8 cellular contexts compared by ENCODE assay signal in the genomic region with DNA sequence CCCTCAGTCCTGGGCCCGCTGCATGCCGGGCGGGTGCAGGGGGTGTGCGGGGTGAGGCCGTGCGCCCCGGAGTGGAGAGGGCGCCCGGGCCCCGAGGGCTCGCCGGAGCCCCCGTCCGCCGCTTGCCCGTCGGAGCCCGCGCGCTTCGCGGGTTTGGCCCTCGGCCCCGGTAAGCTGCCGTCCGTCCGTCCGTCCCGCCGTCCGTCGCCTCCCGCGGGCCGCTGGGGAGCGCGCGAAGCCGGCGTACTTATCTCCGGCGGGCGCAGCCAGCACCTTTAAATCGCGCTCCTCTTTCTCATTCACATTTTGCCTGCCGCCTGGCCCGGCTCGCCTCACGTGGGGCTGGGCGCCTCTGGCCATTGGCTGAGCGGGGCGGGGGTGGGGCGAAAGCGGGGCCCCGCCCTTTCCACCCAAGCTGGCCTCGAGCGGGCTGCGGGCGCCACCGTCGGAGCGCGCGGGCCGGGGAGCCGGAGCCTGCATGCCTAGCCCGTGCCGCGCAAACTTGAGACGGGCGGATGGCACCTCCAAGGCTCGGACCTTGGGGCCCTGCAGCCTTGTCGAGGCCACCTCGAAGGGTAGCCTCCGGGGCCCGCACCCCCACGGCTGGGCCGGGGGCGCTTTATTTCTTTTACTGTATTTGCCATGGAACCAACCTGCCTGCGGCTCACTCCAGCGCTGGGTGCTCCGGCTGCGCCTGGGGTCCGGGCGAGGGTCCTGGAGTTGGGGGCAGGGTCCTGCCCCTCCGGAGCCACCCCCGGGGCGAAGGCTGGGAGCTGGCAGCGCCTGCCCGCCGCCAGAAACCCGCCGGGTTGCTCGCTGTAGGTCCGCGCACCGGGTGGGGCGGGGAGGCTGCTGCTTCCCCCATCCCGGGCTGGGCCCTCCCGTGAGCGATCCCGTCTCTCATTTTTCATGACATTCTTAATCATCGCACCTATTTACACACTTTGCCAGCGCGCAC. TPM values are rescaled to one million over a fixed set of nuclear protein-coding genes. Genes with fewer than 3 reads are reported as not detected.
A peak's percentile ranks its signal among the peaks of the same experiment; 100 is the strongest.
DNase-seq lines count a peak whose midpoint lies in the region; ATAC-seq lines count a peak whose summit lies in the region.

A gene (minus strand): TSS at position 277 of the 958 bp plus-strand sequence. CDS start 415 bp downstream, outside the sequence.

- intact Hi-C loops in activated CD4-positive, alpha-beta T cell treated with anti-CD3 and anti-CD28 coated beads, Interleukin-2, amount 10 ng/mL, durations not matched to agents 24 days and 14 days (cut with micrococcal nuclease) = no loop called here

- H3K4me3 Mint-ChIP-seq in activated CD4-positive, alpha-beta T cell treated with anti-CD3 and anti-CD28 coated beads, Interleukin-2, amount 10 ng/mL, durations not matched to agents 24 days and 14 days = no peak within 1 kb of the TSS

- peak within 1 kb of the TSS; percentile 82 for H3K27ac Mint-ChIP-seq in activated CD4-positive, alpha-beta T cell treated with anti-CD3 and anti-CD28 coated beads, Interleukin-2, amount 10 ng/mL, durations not matched to agents 24 days and 14 days

- H3K27me3 Mint-ChIP-seq in activated CD4-positive, alpha-beta T cell treated with anti-CD3 and anti-CD28 coated beads, Interleukin-2, amount 10 ng/mL, durations not matched to agents 24 days and 14 days = peaks cover 60% of the 10 kb centered on the region

- no peak for DNase-seq in activated CD4-positive, alpha-beta T cell treated with anti-CD3 and anti-CD28 coated beads, Interleukin-2, amount 10 ng/mL, durations not matched to agents 24 days and 14 days
- DNase-seq in activated CD4-positive, alpha-beta T cell treated with anti-CD3 and anti-CD28 coated beads for 4 hours = no peak
- peak; percentile 50 for DNase-seq in NCI-H69 (lab: John Stamatoyannopoulos, UW)
- peak; percentile 93 for DNase-seq in ecto neural progenitor cell (ENCODE audit: low spot score)
- peak; percentile 81 for DNase-seq in midbrain (lab: John Stamatoyannopoulos, UW)
- no peak for DNase-seq in activated effector memory CD4-positive, alpha-beta T cell treated with anti-CD3 and anti-CD28 coated beads, Interleukin-2, amount 50 U/mL, for 16 hours

- H3K9me3 Mint-ChIP-seq in activated CD4-positive, alpha-beta T cell treated with anti-CD3 and anti-CD28 coated beads, Interleukin-2, amount 10 ng/mL, durations not matched to agents 24 days and 14 days = no peaks in the 10 kb centered on the region

- H3K36me3 Mint-ChIP-seq in activated CD4-positive, alpha-beta T cell treated with anti-CD3 and anti-CD28 coated beads, Interleukin-2, amount 10 ng/mL, durations not matched to agents 24 days and 14 days (ENCODE audit: low read depth) = peaks cover 3% of the 10 kb centered on the region

- no peaks in the 10 kb centered on the region for H3K4me1 Mint-ChIP-seq in activated CD4-positive, alpha-beta T cell treated with anti-CD3 and anti-CD28 coated beads, Interleukin-2, amount 10 ng/mL, durations not matched to agents 24 days and 14 days

- ATAC-seq in HG03196 (IDR thresholded peaks at IDR 0.05; ENCODE audit: unreplicated experiment) (no peak), HG03520 (IDR thresholded peaks at IDR 0.05; ENCODE audit: unreplicated experiment) (no peak)

RNA-seq across cellular contexts. Expression of the gene that starts here (rescaled TPM):
- total RNA-seq in activated CD4-positive, alpha-beta T cell treated with anti-CD3 and anti-CD28 coated beads, Interleukin-2, amount 10 ng/mL, durations not matched to agents 24 days and 14 days = not detected in 2 replicates

Comparison
In these comparisons a context has a peak if more than half of its experiments do, and no peak if none do; other contexts are left out.
1. DNase-seq: peak in NCI-H69 (single experiment), ecto neural progenitor cell (single experiment) and midbrain (single experiment); none in activated CD4-positive, alpha-beta T cell treated with anti-CD3 and anti-CD28 coated beads, Interleukin-2, amount 10 ng/mL, durations not matched to agents 24 days and 14 days (single experiment), activated CD4-positive, alpha-beta T cell treated with anti-CD3 and anti-CD28 coated beads for 4 hours (0 of 2) and activated effector memory CD4-positive, alpha-beta T cell treated with anti-CD3 and anti-CD28 coated beads, Interleukin-2, amount 50 U/mL, for 16 hours (single experiment).